In the genomic region with DNA sequence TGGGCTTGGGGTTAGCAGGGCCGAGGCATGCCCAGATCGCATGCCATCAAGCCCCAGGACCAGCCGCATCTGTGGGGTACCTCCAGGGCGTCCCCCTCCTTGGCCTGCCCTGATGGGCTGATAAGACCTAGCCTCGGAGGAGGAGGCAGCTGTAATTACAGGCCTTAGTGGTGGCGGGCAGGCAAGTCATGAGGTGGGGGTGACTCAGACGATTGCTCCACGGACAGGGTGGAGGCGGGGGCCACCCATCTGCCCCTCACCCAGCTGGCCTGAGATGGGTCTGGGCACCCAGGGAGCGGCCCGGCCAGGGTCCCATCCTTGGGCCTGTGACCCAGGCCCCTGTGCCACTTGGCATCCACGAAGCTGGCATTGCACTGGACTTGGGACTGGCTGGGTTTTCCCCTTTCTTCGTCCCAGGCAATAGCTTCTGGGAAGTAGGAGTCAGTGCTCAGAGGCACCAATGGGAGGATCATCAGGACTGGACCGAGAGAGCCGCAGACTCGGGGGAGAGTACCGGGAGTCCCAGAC, we compare ENCODE assay signal across 13 cellular contexts. TPM values are rescaled to one million over a fixed set of nuclear protein-coding genes. Genes with fewer than 3 reads are reported as not detected.
A peak's percentile ranks its signal among the peaks of the same experiment; 100 is the strongest.
DNase-seq lines count a peak whose midpoint lies in the region; ATAC-seq, FAIRE-seq and TF ChIP-seq lines count a peak whose summit lies in the region.
"Had no signal": no experiment of that assay in that cellular context is flagged by ENCODE, and none has a peak within 500 bp of the region (broad histone marks: within the 10 kb centered on the region; RNA-seq: fewer than 3 reads in every experiment).

No MANE protein-coding gene starts in this region.

- H3K27ac Mint-ChIP-seq in Caco-2 (ENCODE audit: unreplicated experiment), result peak overlapping the region; percentile 77
- H3K27ac Mint-ChIP-seq in activated CD4-positive, alpha-beta T cell treated with anti-CD3 and anti-CD28 coated beads for 36 hours, result no peak overlapping the region

- H3K9me3 Mint-ChIP-seq in Caco-2 (ENCODE audit: unreplicated experiment), result no peaks in the 10 kb centered on the region
- H3K9me3 Mint-ChIP-seq in activated CD4-positive, alpha-beta T cell treated with anti-CD3 and anti-CD28 coated beads for 36 hours (ENCODE audit: low read depth), result no peaks in the 10 kb centered on the region

- H2AFZ ChIP-seq in fibroblast of lung (ENCODE audit: low read length), result no peak overlapping the region

- no peak overlapping the region for H3K9ac ChIP-seq in fibroblast of lung (ENCODE audit: insufficient read depth, low read length)

- DNase-seq in Caco-2 (no peak), Panc1 (ENCODE audit: low read depth, low spot score) (no peak), fibroblast of lung (ENCODE audit: low read depth in 2 of 2) (peak; percentile 35 to 80), pancreas (no peak), activated gamma-delta T cell treated with Interleukin-2 at 50 U/mL for 16 hours (no peak)
- DNase-seq in activated CD4-positive, alpha-beta T cell treated with anti-CD3 and anti-CD28 coated beads for 36 hours, result no peak
- DNase-seq: activated effector memory CD4-positive, alpha-beta T cell treated with Interleukin-2 at 50 U/mL for 16 hours; gastrocnemius medialis; NCI-H345 had no signal

- intact Hi-C loops in Caco-2 (cut with micrococcal nuclease; ENCODE audit: unreplicated experiment), result no loop called here
- intact Hi-C loops in Panc1 (cut with micrococcal nuclease; ENCODE audit: unreplicated experiment), result no loop called here
- intact Hi-C loops in pancreas (cut with DNase I), result no loop called here
- intact Hi-C loops in activated CD4-positive, alpha-beta T cell treated with anti-CD3 and anti-CD28 coated beads for 36 hours (cut with DNase I, micrococcal nuclease), result no loop called here

- BruUV-seq in Caco-2 (replicated peaks; lab: Mats Ljungman, UMichigan) (no TSS peak), Panc1 (replicated peaks; lab: Mats Ljungman, UMichigan) (no TSS peak)

- H3K27me3 Mint-ChIP-seq in Caco-2 (ENCODE audit: insufficient read depth, unreplicated experiment), result no peaks in the 10 kb centered on the region
- H3K27me3 Mint-ChIP-seq in activated CD4-positive, alpha-beta T cell treated with anti-CD3 and anti-CD28 coated beads for 36 hours, result no peaks in the 10 kb centered on the region

- H3K36me3 ChIP-seq in Caco-2 (ENCODE audit: control insufficient read depth, insufficient read depth, low read length) (no peaks in the 10 kb centered on the region), Panc1 (ENCODE audit: control insufficient read depth, insufficient read depth, low read length) (no peaks in the 10 kb centered on the region), fibroblast of lung (ENCODE audit: control insufficient read depth, insufficient read depth, low read length) (no peaks in the 10 kb centered on the region), pancreas (no peaks in the 10 kb centered on the region)
- H3K36me3 ChIP-seq: gastrocnemius medialis, thoracic aorta had no signal

- H3K27me3 ChIP-seq in Caco-2 (replicated peaks; ENCODE audit: control insufficient read depth, insufficient read depth, low read length) (no peaks in the 10 kb centered on the region), Panc1 (ENCODE audit: control insufficient read depth, insufficient read depth, low read length) (no peaks in the 10 kb centered on the region), fibroblast of lung (ENCODE audit: control insufficient read depth, insufficient read depth, low read length) (no peaks in the 10 kb centered on the region), pancreas (no peaks in the 10 kb centered on the region)
- H3K27me3 ChIP-seq: gastrocnemius medialis had no signal

- H3K27ac ChIP-seq in Panc1 (ENCODE audit: low read length) (no peak overlapping the region), fibroblast of lung (ENCODE audit: insufficient read depth, low read length) (no peak overlapping the region), pancreas (peak overlapping the region in 3 of 4 donors; percentile 67 to 83 (median 76))
- H3K27ac ChIP-seq: gastrocnemius medialis, psoas muscle, thoracic aorta had no signal

- H3K4me3 Mint-ChIP-seq in Caco-2 (ENCODE audit: unreplicated experiment), result no peak overlapping the region
- no peak overlapping the region for H3K4me3 Mint-ChIP-seq in activated CD4-positive, alpha-beta T cell treated with anti-CD3 and anti-CD28 coated beads for 36 hours

- H3K4me1 ChIP-seq in Caco-2 (peaks cover 14% of the 10 kb centered on the region), Panc1 (ENCODE audit: control insufficient read depth, insufficient read depth, low read length) (peaks cover 36% of the 10 kb centered on the region), fibroblast of lung (ENCODE audit: control insufficient read depth, extremely low read depth, insufficient read depth, low read length) (peaks cover 7% of the 10 kb centered on the region), pancreas (peaks cover 0 to 6% (median 4%) of the 10 kb centered on the region in 3 donors)
- H3K4me1 ChIP-seq: gastrocnemius medialis, psoas muscle had no signal

- no peak overlapping the region for H3K4me2 ChIP-seq in fibroblast of lung (ENCODE audit: extremely low read depth, insufficient read depth, low read length)

- H4K20me1 ChIP-seq in fibroblast of lung (ENCODE audit: control insufficient read depth, extremely low read depth, insufficient read depth, low read length), result no peaks in the 10 kb centered on the region

- CTCF ChIA-PET in Caco-2 (lab: Charles Lee), result interaction anchor here (0.5 to 0.6 kb wide), 2 partner anchors 21 to 61 kb away, joined by 3 read pairs; no protein-coding TSS in a partner anchor
- CTCF ChIA-PET in Panc1 (lab: Charles Lee), result interaction anchor here (0.6 kb wide), 2 partner anchors 51 to 70 kb away, joined by 5 to 6 read pairs; no protein-coding TSS in a partner anchor
- CTCF ChIA-PET in activated CD4-positive, alpha-beta T cell treated with anti-CD3 and anti-CD28 coated beads for 36 hours (lab: Charles Lee), result no interaction called here

- ATAC-seq in Panc1 (peak; percentile 60), pancreas (peak in 2 of 4 donors; percentile 28 to 38), HG02763 (IDR thresholded peaks at IDR 0.05; ENCODE audit: unreplicated experiment) (no peak), GM21526 (IDR thresholded peaks at IDR 0.05; ENCODE audit: low FRiP score, unreplicated experiment) (no peak)
- no peak for ATAC-seq in activated CD4-positive, alpha-beta T cell treated with anti-CD3 and anti-CD28 coated beads for 36 hours
- ATAC-seq: gastrocnemius medialis had no signal

- WGBS in pancreas, 2 donors, result 75% methylated on average over 17 of the region's 17 CpGs

- FAIRE-seq in pancreas (lab: Jason Lieb, UNC), result no peak

- POLR2A ChIA-PET in Caco-2 (lab: Charles Lee), result interaction anchor here (1.1 kb wide), 1 partner anchor 32 kb away, joined by 4 read pairs; no protein-coding TSS in a partner anchor
- POLR2A ChIA-PET in Panc1 (lab: Charles Lee), result interaction anchor here (0.6 kb wide), 1 partner anchor 241 kb away, joined by 7 read pairs; no protein-coding TSS in a partner anchor
- POLR2A ChIA-PET in activated CD4-positive, alpha-beta T cell treated with anti-CD3 and anti-CD28 coated beads for 36 hours (lab: Charles Lee), result no interaction called here

- in situ Hi-C loops in Panc1 (cut with HindIII; ENCODE audit: low pct_unique_long_range_greater_than_20kb, low sequenced_read_pairs), result no loop called here

- no peaks in the 10 kb centered on the region for H3K9me3 ChIP-seq in Caco-2
- H3K9me3 ChIP-seq in Panc1 (ENCODE audit: control insufficient read depth, insufficient read depth, low read depth, low read length), result no peaks in the 10 kb centered on the region
- H3K9me3 ChIP-seq in fibroblast of lung (ENCODE audit: control insufficient read depth, insufficient read depth, low read depth, low read length), result no peaks in the 10 kb centered on the region
- H3K9me3 ChIP-seq in pancreas, result no peaks in the 10 kb centered on the region
- H3K9me3 ChIP-seq: gastrocnemius medialis, psoas muscle, thoracic aorta had no signal

- H3K4me3 ChIP-seq in Caco-2 (ENCODE audit: low read depth, low read length) (no peak overlapping the region), Panc1 (ENCODE audit: low read depth in 2 of 2, low read length in 2 of 2) (no peak overlapping the region), fibroblast of lung (replicated peaks in 1 of 4; ENCODE audit: control extremely low read depth in 1 of 4, insufficient read depth in 1 of 4, low read depth in 3 of 4, low read length in 4 of 4) (no peak overlapping the region), pancreas (no peak overlapping the region)
- H3K4me3 ChIP-seq: gastrocnemius medialis, psoas muscle, thoracic aorta had no signal

- H3K36me3 Mint-ChIP-seq in Caco-2 (ENCODE audit: insufficient read depth, unreplicated experiment), result no peaks in the 10 kb centered on the region
- no peaks in the 10 kb centered on the region for H3K36me3 Mint-ChIP-seq in activated CD4-positive, alpha-beta T cell treated with anti-CD3 and anti-CD28 coated beads for 36 hours (ENCODE audit: low read depth)

- TF ChIP-seq CTCF in Caco-2 (IDR thresholded peaks at IDR 0.05; ENCODE audit: insufficient read depth in 1 of 2, low read depth in 1 of 2, low read length in 1 of 2, severe bottlenecking in 1 of 2, unreplicated experiment in 1 of 2) (no peak), Panc1 (IDR thresholded peaks at IDR 0.05) (no peak), fibroblast of lung (conservative IDR thresholded peaks at IDR 0.05 in 1 of 2, IDR thresholded peaks at IDR 0.05 in 1 of 2; ENCODE audit: low read depth in 1 of 2, low read length in 2 of 2) (no peak), pancreas (IDR thresholded peaks at IDR 0.05) (no peak)

- no peaks in the 10 kb centered on the region for H3K79me2 ChIP-seq in fibroblast of lung (ENCODE audit: control insufficient read depth, insufficient read depth, low read length)

- H3K4me1 Mint-ChIP-seq in Caco-2 (ENCODE audit: low read depth, unreplicated experiment), result peaks cover 28% of the 10 kb centered on the region
- no peaks in the 10 kb centered on the region for H3K4me1 Mint-ChIP-seq in activated CD4-positive, alpha-beta T cell treated with anti-CD3 and anti-CD28 coated beads for 36 hours

RNA-seq across cellular contexts. Expression of gene CEBPB, which starts 57.5 kb away (rescaled TPM):
- total RNA-seq in Caco-2 (2022), result 160 and 183 TPM in 2 replicates
- 52.1 TPM for total RNA-seq in Panc1 (2021; ENCODE audit: unreplicated experiment)
- polyA plus RNA-seq in Panc1 (2012; ENCODE audit: insufficient read length), result 80.9 TPM
- total RNA-seq in fibroblast of lung, result 87.1 and 106 TPM in 2 replicates
- polyA plus RNA-seq in fibroblast of lung, result 15.6 and 21.0 TPM in 2 replicates
- polyA plus RNA-seq in fibroblast of lung (2012), result 41.0 and 47.6 TPM in 2 replicates
- polyA minus RNA-seq in fibroblast of lung (ENCODE audit: low replicate concordance), result 3.7 and 7.4 TPM in 2 replicates
- total RNA-seq in pancreas, result 10 to 100 TPM; 18.9 to 83.4 (median 37.0) TPM
- polyA plus RNA-seq in pancreas, result 10 to 100 TPM; 10.9 to 16.0 TPM
- 10 to 100 TPM; 28.9 to 40.1 TPM for total RNA-seq in activated CD4-positive, alpha-beta T cell treated with anti-CD3 and anti-CD28 coated beads for 36 hours

Comparison
In these comparisons a context has a peak if more than half of its experiments do, and no peak if none do; other contexts are left out.
1. DNase-seq: peak in fibroblast of lung (2 of 2); none in Caco-2 (0 of 2), Panc1 (single experiment), pancreas (0 of 6), activated CD4-positive, alpha-beta T cell treated with anti-CD3 and anti-CD28 coated beads for 36 hours (single experiment) and activated gamma-delta T cell treated with Interleukin-2 at 50 U/mL for 16 hours (single experiment).
2. H3K27ac ChIP-seq: peak in pancreas (3 of 4); none in Panc1 (single experiment) and fibroblast of lung (single experiment).